ENCODE assay signal across 1 cellular context in the genomic region with DNA sequence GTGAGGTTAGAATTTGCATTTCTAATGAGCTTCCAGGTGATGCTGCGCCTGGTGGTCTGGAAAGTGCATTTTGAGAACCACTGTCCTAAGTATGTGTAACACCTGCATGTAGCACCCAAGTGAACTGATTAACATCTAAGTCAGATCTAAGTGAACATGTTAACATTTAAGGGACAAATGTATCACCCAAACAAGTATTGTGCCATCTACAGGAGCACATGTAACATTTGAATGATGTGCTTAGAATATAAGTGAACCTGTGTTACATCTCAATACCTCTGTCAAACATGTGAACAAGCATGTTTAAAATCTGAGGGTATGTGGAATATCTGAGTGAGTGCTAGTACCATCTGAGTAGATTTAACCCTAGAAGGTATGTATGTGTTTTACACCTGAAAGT.
TF ChIP-seq lines count a peak whose summit lies in the region.

No MANE protein-coding gene starts in this region.

TF ChIP-seq in HepG2, 621 proteins besides CTCF, POLR2A, EP300 and RAD21 (continued from another document):
- TF ChIP-seq, protein P1, sequence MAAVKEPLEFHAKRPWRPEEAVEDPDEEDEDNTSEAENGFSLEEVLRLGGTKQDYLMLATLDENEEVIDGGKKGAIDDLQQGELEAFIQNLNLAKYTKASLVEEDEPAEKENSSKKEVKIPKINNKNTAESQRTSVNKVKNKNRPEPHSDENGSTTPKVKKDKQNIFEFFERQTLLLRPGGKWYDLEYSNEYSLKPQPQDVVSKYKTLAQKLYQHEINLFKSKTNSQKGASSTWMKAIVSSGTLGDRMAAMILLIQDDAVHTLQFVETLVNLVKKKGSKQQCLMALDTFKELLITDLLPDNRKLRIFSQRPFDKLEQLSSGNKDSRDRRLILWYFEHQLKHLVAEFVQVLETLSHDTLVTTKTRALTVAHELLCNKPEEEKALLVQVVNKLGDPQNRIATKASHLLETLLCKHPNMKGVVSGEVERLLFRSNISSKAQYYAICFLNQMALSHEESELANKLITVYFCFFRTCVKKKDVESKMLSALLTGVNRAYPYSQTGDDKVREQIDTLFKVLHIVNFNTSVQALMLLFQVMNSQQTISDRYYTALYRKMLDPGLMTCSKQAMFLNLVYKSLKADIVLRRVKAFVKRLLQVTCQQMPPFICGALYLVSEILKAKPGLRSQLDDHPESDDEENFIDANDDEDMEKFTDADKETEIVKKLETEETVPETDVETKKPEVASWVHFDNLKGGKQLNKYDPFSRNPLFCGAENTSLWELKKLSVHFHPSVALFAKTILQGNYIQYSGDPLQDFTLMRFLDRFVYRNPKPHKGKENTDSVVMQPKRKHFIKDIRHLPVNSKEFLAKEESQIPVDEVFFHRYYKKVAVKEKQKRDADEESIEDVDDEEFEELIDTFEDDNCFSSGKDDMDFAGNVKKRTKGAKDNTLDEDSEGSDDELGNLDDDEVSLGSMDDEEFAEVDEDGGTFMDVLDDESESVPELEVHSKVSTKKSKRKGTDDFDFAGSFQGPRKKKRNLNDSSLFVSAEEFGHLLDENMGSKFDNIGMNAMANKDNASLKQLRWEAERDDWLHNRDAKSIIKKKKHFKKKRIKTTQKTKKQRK (IDR thresholded peaks at IDR 0.05; ENCODE audit: low read length): no peak
